Comparison of ENCODE assay signal across 8 cellular contexts in the genomic region with DNA sequence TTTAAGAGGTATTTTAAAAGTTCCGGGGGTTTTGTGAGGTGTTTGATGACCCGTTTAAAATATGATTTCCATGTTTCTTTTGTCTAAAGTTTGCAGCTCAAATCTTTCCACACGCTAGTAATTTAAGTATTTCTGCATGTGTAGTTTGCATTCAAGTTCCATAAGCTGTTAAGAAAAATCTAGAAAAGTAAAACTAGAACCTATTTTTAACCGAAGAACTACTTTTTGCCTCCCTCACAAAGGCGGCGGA. TPM values are rescaled to one million over a fixed set of nuclear protein-coding genes. Genes with fewer than 3 reads are reported as not detected.
DNase-seq lines count a peak whose midpoint lies in the region; ATAC-seq and TF ChIP-seq lines count a peak whose summit lies in the region.

No MANE protein-coding gene starts in this region.

- H3K4me3 Mint-ChIP-seq in activated naive CD8-positive, alpha-beta T cell treated with anti-CD3 and anti-CD28 coated beads, Interleukin-2, amount 50 U/mL, for 24 hours = no peak overlapping the region

- ATAC-seq in Right ventricle myocardium superior (ENCODE audit: poor library complexity) = no peak
- ATAC-seq in activated naive CD8-positive, alpha-beta T cell treated with anti-CD3 and anti-CD28 coated beads, Interleukin-2, amount 50 U/mL, for 24 hours = no peak

- H3K36me3 ChIP-seq in right atrium auricular region (peaks cover 35% of the 10 kb centered on the region), mucosa of rectum (ENCODE audit: control insufficient read depth in 2 of 2, insufficient read depth in 2 of 2, low read length in 2 of 2) (peaks cover 30 to 35% of the 10 kb centered on the region in 2 donors)

- no peaks in the 10 kb centered on the region for H3K9me3 Mint-ChIP-seq in activated naive CD8-positive, alpha-beta T cell treated with anti-CD3 and anti-CD28 coated beads, Interleukin-2, amount 50 U/mL, for 24 hours

- DNase-seq in right atrium auricular region (ENCODE audit: low spot score) (no peak), Right ventricle myocardium superior (no peak), dedifferentiated amniotic fluid mesenchymal stem cell (ENCODE audit: extremely low spot score) (peak; percentile 14), NCI-H1436 (lab: John Stamatoyannopoulos, UW) (no peak), Kasumi-1 (lab: John Stamatoyannopoulos, UW) (no peak)
- no peak for DNase-seq in effector CD4-positive, alpha-beta T cell
- DNase-seq in activated naive CD8-positive, alpha-beta T cell treated with anti-CD3 and anti-CD28 coated beads, Interleukin-2, amount 50 U/mL, for 24 hours = no peak

- peak overlapping the region; percentile 97 to 100 for H3K27ac ChIP-seq in right atrium auricular region
- H3K27ac ChIP-seq in mucosa of rectum (ENCODE audit: low read depth in 2 of 2, low read length in 2 of 2) = peak overlapping the region; percentile 100

- H3K9ac ChIP-seq in mucosa of rectum (ENCODE audit: low read depth in 1 of 2, low read length in 2 of 2) = peak overlapping the region; percentile 98 to 100

- intact Hi-C loops in Right ventricle myocardium superior (cut with DNase I) = no loop called here

- peak overlapping the region; percentile 75 to 79 for H3K4me3 ChIP-seq in right atrium auricular region
- peak overlapping the region; percentile 97 to 100 for H3K4me3 ChIP-seq in mucosa of rectum (ENCODE audit: low read length in 2 of 2)

- TF ChIP-seq CTCF in right atrium auricular region (IDR thresholded peaks at IDR 0.05) = no peak

- no peaks in the 10 kb centered on the region for H3K27me3 ChIP-seq in right atrium auricular region
- no peaks in the 10 kb centered on the region for H3K27me3 ChIP-seq in mucosa of rectum (ENCODE audit: control insufficient read depth in 2 of 2, insufficient read depth in 2 of 2, low read length in 2 of 2)

- H3K9me3 ChIP-seq in right atrium auricular region = no peaks in the 10 kb centered on the region
- peaks cover 0 to 2% of the 10 kb centered on the region in 2 donors for H3K9me3 ChIP-seq in mucosa of rectum (ENCODE audit: control insufficient read depth in 2 of 2, low read length in 2 of 2)

- H3K27me3 Mint-ChIP-seq in activated naive CD8-positive, alpha-beta T cell treated with anti-CD3 and anti-CD28 coated beads, Interleukin-2, amount 50 U/mL, for 24 hours = no peaks in the 10 kb centered on the region

- peaks cover 39% of the 10 kb centered on the region for H3K4me1 Mint-ChIP-seq in activated naive CD8-positive, alpha-beta T cell treated with anti-CD3 and anti-CD28 coated beads, Interleukin-2, amount 50 U/mL, for 24 hours

- peaks cover 1% of the 10 kb centered on the region for H3K36me3 Mint-ChIP-seq in activated naive CD8-positive, alpha-beta T cell treated with anti-CD3 and anti-CD28 coated beads, Interleukin-2, amount 50 U/mL, for 24 hours (ENCODE audit: low read depth)

- H3K27ac Mint-ChIP-seq in activated naive CD8-positive, alpha-beta T cell treated with anti-CD3 and anti-CD28 coated beads, Interleukin-2, amount 50 U/mL, for 24 hours = no peak overlapping the region

- H3K4me1 ChIP-seq in right atrium auricular region (peaks cover 0 to 35% of the 10 kb centered on the region in 2 donors), mucosa of rectum (ENCODE audit: control insufficient read depth in 2 of 2, insufficient read depth in 2 of 2, low read length in 2 of 2) (peaks cover 19 to 27% of the 10 kb centered on the region in 2 donors)

RNA-seq across cellular contexts. Expression of gene MALAT1, which starts 0.2 kb away (rescaled TPM):
- total RNA-seq in right atrium auricular region = 1,000 to 10,000 TPM; 2,120 to 2,577 TPM
- 5,573 TPM for total RNA-seq in Right ventricle myocardium superior

RNA-seq across cellular contexts. Expression of gene SCYL1, which starts 26.2 kb away (rescaled TPM):
- total RNA-seq in right atrium auricular region = 10 to 100 TPM; 71.8 to 89.7 TPM
- 60.5 TPM for total RNA-seq in Right ventricle myocardium superior

RNA-seq across cellular contexts. Expression of gene LTBP3, which starts 59.5 kb away (rescaled TPM):
- total RNA-seq in right atrium auricular region (100 to 1,000 TPM; 114 to 161 TPM), Right ventricle myocardium superior (73.4 TPM)
